In genomic region chr9:113221003-113221799, GRCh38 we compare ENCODE assay signal across 8 cellular contexts. TPM values are rescaled to one million over a fixed set of nuclear protein-coding genes. Genes with fewer than 3 reads are reported as not detected.
A peak's percentile ranks its signal among the peaks of the same experiment; 100 is the strongest.
DNase-seq lines count a peak whose midpoint lies in the region; ATAC-seq and TF ChIP-seq lines count a peak whose summit lies in the region.

Gene FKBP15, minus strand, starts transcription at chr9:113221277. Its CDS starts 34 bp downstream, at chr9:113221243.
Gene SLC31A1, plus strand, starts transcription at chr9:113221544. Its CDS starts 34,605 bp downstream, at chr9:113256149.

- H3K9me3 Mint-ChIP-seq in activated CD4-positive, alpha-beta memory T cell treated with anti-CD3 and anti-CD28 coated beads for 36 hours, result no peaks in the 10 kb centered on the region

- H3K27me3 ChIP-seq in dorsolateral prefrontal cortex (no peaks in the 10 kb centered on the region), right lobe of liver (no peaks in the 10 kb centered on the region)

- H3K4me3 Mint-ChIP-seq in activated CD4-positive, alpha-beta memory T cell treated with anti-CD3 and anti-CD28 coated beads for 36 hours, result peak within 1 kb of the TSS; percentile 94

- peak within 1 kb of the TSS; percentile 92 for H3K27ac Mint-ChIP-seq in activated CD4-positive, alpha-beta memory T cell treated with anti-CD3 and anti-CD28 coated beads for 36 hours

- CTCF ChIA-PET in activated CD4-positive, alpha-beta memory T cell treated with anti-CD3 and anti-CD28 coated beads for 36 hours (lab: Charles Lee), result interaction anchor here (0.6 to 3.5 kb wide), 11 partner anchors 35 to 435 kb away, joined by 3 to 46 read pairs (median 3); partner anchors contain the start of genes ALAD, CDC26, PRPF4 and SLC31A2

- intact Hi-C loops in activated CD4-positive, alpha-beta memory T cell treated with anti-CD3 and anti-CD28 coated beads for 36 hours (cut with micrococcal nuclease), result loop anchor here (1.0 to 5.0 kb wide), 7 partner anchors 54 to 466 kb away; partner anchors contain the start of genes ALAD, C9orf43, CDC26 and POLE3
- intact Hi-C loops in dorsolateral prefrontal cortex (cut with DNase I), result loop anchor here (1.0 to 10.0 kb wide), 7 partner anchors 54 to 296 kb away; partner anchors contain the start of genes CDC26 (in 2 of the 2), PRPF4 (in 2 of the 2), C9orf43 (in 1 of the 2) and POLE3 (in 1 of the 2)
- intact Hi-C loops in right lobe of liver (cut with DNase I), result loop anchor here in 1 of 2 donors (5.0 kb wide), 1 partner anchor 46 kb away; no protein-coding TSS in a partner anchor

- ATAC-seq in GM19395 (IDR thresholded peaks at IDR 0.05; ENCODE audit: unreplicated experiment) (peak; percentile 82), HG03565 (IDR thresholded peaks at IDR 0.05; ENCODE audit: unreplicated experiment) (peak; percentile 72), right lobe of liver (peak; percentile 96 to 99 (median 96))

- H3K27ac ChIP-seq in C4-2B (peak within 1 kb of the TSS; percentile 79), dorsolateral prefrontal cortex (peak within 1 kb of the TSS in 55 of 59 donors; percentile 45 to 96 (median 87)), right lobe of liver (peak within 1 kb of the TSS; percentile 91 to 95 (median 92))

- H3K9me3 ChIP-seq in right lobe of liver, result no peaks in the 10 kb centered on the region

- no peak for TF ChIP-seq CTCF in C4-2B (conservative IDR thresholded peaks at IDR 0.05)
- TF ChIP-seq CTCF in dorsolateral prefrontal cortex (IDR thresholded peaks at IDR 0.05 in 54 of 56, conservative IDR thresholded peaks at IDR 0.05 in 2 of 56; ENCODE audit: low read depth in 1 of 56, partially characterized antibody in 56 of 56), result peak in 40 of 56 donors; percentile 7 to 64 (median 30)
- no peak for TF ChIP-seq CTCF in right lobe of liver (IDR thresholded peaks at IDR 0.05)

- TF ChIP-seq POLR2A in right lobe of liver (IDR thresholded peaks at IDR 0.05), result peak; percentile 95

- H3K4me3 ChIP-seq in dorsolateral prefrontal cortex, result peak within 1 kb of the TSS; percentile 61 to 99 (median 85)
- peak within 1 kb of the TSS; percentile 73 to 94 (median 91) for H3K4me3 ChIP-seq in right lobe of liver

- H3K36me3 Mint-ChIP-seq in activated CD4-positive, alpha-beta memory T cell treated with anti-CD3 and anti-CD28 coated beads for 36 hours, result peaks cover 10% of the 10 kb centered on the region

- peaks cover 34% of the 10 kb centered on the region for H3K4me1 Mint-ChIP-seq in activated CD4-positive, alpha-beta memory T cell treated with anti-CD3 and anti-CD28 coated beads for 36 hours (ENCODE audit: low read depth)

- H3K27me3 Mint-ChIP-seq in activated CD4-positive, alpha-beta memory T cell treated with anti-CD3 and anti-CD28 coated beads for 36 hours, result no peaks in the 10 kb centered on the region

- POLR2A ChIA-PET in activated CD4-positive, alpha-beta memory T cell treated with anti-CD3 and anti-CD28 coated beads for 36 hours (lab: Charles Lee), result interaction anchor here (0.7 to 4.7 kb wide), 12 partner anchors 48 to 358 kb away, joined by 3 to 37 read pairs (median 4); partner anchors contain the start of genes ALAD, C9orf43, CDC26 and HDHD3

- WGBS in right lobe of liver (ENCODE audit: insufficient coverage, low coverage, low lambda C conversion rate, missing lambda C conversion rate), result 0% methylated on average over 1 of the region's 65 CpGs

- peaks cover 0 to 7% (median 0%) of the 10 kb centered on the region in 4 donors for H3K36me3 ChIP-seq in right lobe of liver

- H3K4me1 ChIP-seq in right lobe of liver, result peaks cover 0 to 40% (median 7%) of the 10 kb centered on the region in 4 donors

- DNase-seq in NCI-H774 (lab: John Stamatoyannopoulos, UW) (peak; percentile 97), dorsolateral prefrontal cortex (peak; percentile 97 to 99 (median 99)), right lobe of liver (peak; percentile 98 to 99 (median 99))
- DNase-seq in activated CD4-positive, alpha-beta memory T cell treated with anti-CD3 and anti-CD28 coated beads for 36 hours, result peak; percentile 98
- peak; percentile 95 to 97 for DNase-seq in stimulated activated CD4-positive, alpha-beta T cell treated with anti-CD3 and anti-CD28 coated beads, Interleukin-4, amount 100 ng/mL, for 4 hours

RNA-seq across cellular contexts. Expression of gene FKBP15, which starts in this region (rescaled TPM):
- total RNA-seq in activated CD4-positive, alpha-beta memory T cell treated with anti-CD3 and anti-CD28 coated beads for 36 hours, result 10 to 100 TPM; 25.8 to 27.7 TPM
- total RNA-seq in dorsolateral prefrontal cortex, result 10 to 100 TPM; 23.3 to 39.3 (median 31.2) TPM
- 10 to 100 TPM; 11.1 to 17.2 (median 12.8) TPM for total RNA-seq in right lobe of liver

RNA-seq across cellular contexts. Expression of gene SLC31A1, which starts in this region (rescaled TPM):
- total RNA-seq in activated CD4-positive, alpha-beta memory T cell treated with anti-CD3 and anti-CD28 coated beads for 36 hours, result 10 to 100 TPM; 12.1 to 12.5 TPM
- total RNA-seq in dorsolateral prefrontal cortex, result 10 to 100 TPM in 119 of 120 experiments, 1 to 10 TPM in 1; 9.4 to 18.3 (median 13.9) TPM
- total RNA-seq in right lobe of liver, result 10 to 100 TPM; 48.0 to 92.6 (median 71.5) TPM

Comparison
In these comparisons a context has a peak if more than half of its experiments do, and no peak if none do; other contexts are left out.
1. Peak in every context shown above with its lines: DNase-seq, ATAC-seq, H3K4me3 ChIP-seq and H3K27ac ChIP-seq.
2. CTCF ChIP-seq: peak in dorsolateral prefrontal cortex (40 of 56); none in C4-2B (single experiment) and right lobe of liver (0 of 4).